Comparison of ENCODE assay signal across 2 cellular contexts in the genomic region with DNA sequence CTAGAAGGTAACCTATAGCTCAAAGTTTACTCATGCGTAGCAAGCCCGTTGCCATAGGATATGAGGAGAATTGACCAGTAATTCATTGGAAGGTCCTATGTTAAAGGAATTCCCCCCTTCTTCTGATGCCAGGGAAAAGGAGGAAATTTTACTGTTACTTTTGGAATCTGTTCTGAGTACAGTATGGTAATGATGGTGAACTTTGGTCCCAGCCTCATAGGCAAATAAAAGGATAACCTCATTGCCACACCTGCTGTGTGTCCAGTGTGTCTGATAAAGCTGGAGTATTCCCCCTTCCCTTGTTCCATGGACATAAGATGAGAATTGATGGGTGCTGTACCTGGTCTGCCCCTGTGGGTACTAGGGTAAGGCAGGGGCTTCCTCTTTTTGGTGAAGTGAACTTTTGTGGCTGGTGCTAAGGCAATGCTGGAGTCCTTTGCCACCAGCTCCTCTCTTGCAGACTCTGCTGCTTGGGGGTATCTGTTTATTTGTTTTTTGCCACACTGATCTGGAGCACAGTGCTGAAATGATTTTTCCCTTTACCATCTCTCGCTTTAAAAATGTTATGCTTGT.
TF ChIP-seq lines count a peak whose summit lies in the region.

No MANE protein-coding gene starts in this region.

TF ChIP-seq in GM12891, 5 proteins besides CTCF, POLR2A, EP300 and RAD21:
- TF ChIP-seq PAX5 (IDR thresholded peaks at IDR 0.05; ENCODE audit: insufficient read depth, low read length, severe bottlenecking), result no peak
- peak; percentile 33; the same call in 1 of the 2 replicates for TF ChIP-seq SPI1 (IDR thresholded peaks at IDR 0.05; ENCODE audit: low read depth, low read length)

TF ChIP-seq in K562, 482 proteins besides CTCF, POLR2A, EP300 and RAD21:
- TF ChIP-seq CHD2 (IDR thresholded peaks at IDR 0.05; ENCODE audit: low read depth, low read length) (no peak), SPI1 (IDR thresholded peaks at IDR 0.05; ENCODE audit: borderline replicate concordance, low read depth, low read length) (peak; percentile 60; the same call in 1 of the 2 replicates)
